ENCODE assay signal across 27 cellular contexts in the genomic region with DNA sequence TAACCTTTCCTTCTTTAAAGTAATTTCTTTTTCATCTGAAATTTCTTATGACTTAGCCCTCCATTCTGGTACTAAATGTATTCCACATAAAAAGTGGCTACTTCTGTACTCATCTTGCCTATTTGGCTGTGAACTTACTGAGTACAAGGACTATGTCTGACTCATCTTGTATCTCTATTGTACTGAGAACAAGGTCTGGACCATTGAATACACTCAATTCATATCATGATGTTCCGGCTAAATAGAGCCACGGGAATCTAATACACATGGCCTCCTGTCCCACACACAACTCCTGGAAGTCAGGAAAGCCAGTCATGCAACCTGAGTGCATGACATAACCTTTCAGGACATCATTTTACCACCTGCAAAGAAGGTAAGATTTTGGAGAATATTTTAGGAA.
"Had no signal": no experiment of that assay in that cellular context is flagged by ENCODE, and none has a peak within 500 bp of the region (broad histone marks: within the 10 kb centered on the region; RNA-seq: fewer than 3 reads in every experiment).

No MANE protein-coding gene starts in this region.

- DNase-seq: effector CD4-positive, alpha-beta T cell; endodermal cell; erythroblast; foreskin melanocyte; head of caudate nucleus; hippocampal formation; left lung; lower lobe of right lung; mesendoderm; naive thymus-derived CD4-positive, alpha-beta T cell; nephron progenitor cell; retina; spleen; stimulated activated CD4-positive, alpha-beta T cell treated with anti-CD3 and anti-CD28 coated beads, Interleukin-15, amount 100 ng/mL, for 24 hours; stimulated activated CD4-positive, alpha-beta T cell treated with anti-CD3 and anti-CD28 coated beads, Interleukin-1b, Interleukin-23, amount 100 ng/mL, for 48 hours; stimulated activated CD4-positive, alpha-beta T cell treated with anti-CD3 and anti-CD28 coated beads, Interleukin-4, amount 100 ng/mL, for 24 hours; testis; upper lobe of right lung had no signal

- ATAC-seq: left lung; lower lobe of right lung; naive thymus-derived CD4-positive, alpha-beta T cell; sciatic nerve; stimulated activated memory B cell treated with anti-CD40 and anti-IgM and Interleukin-4, amounts not matched to agents 10 μg/mL and 1 μg/mL and 100 μg/mL, for 72 hours; upper lobe of right lung had no signal

- H3K9me3 ChIP-seq: left lung, lower lobe of right lung, prostate gland, spleen, testis, tibial nerve, upper lobe of right lung, vagina had no signal

- H3K9ac ChIP-seq: parathyroid adenoma had no signal

- H3K36me3 ChIP-seq: left lung, lower lobe of right lung, prostate gland, spleen, tibial nerve, upper lobe of right lung, vagina had no signal

- H3K4me3 ChIP-seq: left lung, lower lobe of right lung, prostate gland, spleen, testis, tibial nerve, upper lobe of right lung, vagina had no signal

- H3K27ac ChIP-seq: left lung, lower lobe of right lung, parathyroid adenoma, prostate gland, spleen, testis, tibial nerve, upper lobe of right lung, vagina had no signal

- H2AFZ ChIP-seq: parathyroid adenoma had no signal

- H3K27me3 ChIP-seq: left lung, spleen, testis, tibial nerve, upper lobe of right lung, vagina had no signal

- H3K4me1 ChIP-seq: left lung, parathyroid adenoma, prostate gland, spleen, testis, vagina had no signal

- FAIRE-seq: colon, endothelial cell of umbilical vein, islet of Langerhans had no signal

- H3K79me2 ChIP-seq: parathyroid adenoma had no signal
